ENCODE assay signal across 8 cellular contexts in the genomic region with DNA sequence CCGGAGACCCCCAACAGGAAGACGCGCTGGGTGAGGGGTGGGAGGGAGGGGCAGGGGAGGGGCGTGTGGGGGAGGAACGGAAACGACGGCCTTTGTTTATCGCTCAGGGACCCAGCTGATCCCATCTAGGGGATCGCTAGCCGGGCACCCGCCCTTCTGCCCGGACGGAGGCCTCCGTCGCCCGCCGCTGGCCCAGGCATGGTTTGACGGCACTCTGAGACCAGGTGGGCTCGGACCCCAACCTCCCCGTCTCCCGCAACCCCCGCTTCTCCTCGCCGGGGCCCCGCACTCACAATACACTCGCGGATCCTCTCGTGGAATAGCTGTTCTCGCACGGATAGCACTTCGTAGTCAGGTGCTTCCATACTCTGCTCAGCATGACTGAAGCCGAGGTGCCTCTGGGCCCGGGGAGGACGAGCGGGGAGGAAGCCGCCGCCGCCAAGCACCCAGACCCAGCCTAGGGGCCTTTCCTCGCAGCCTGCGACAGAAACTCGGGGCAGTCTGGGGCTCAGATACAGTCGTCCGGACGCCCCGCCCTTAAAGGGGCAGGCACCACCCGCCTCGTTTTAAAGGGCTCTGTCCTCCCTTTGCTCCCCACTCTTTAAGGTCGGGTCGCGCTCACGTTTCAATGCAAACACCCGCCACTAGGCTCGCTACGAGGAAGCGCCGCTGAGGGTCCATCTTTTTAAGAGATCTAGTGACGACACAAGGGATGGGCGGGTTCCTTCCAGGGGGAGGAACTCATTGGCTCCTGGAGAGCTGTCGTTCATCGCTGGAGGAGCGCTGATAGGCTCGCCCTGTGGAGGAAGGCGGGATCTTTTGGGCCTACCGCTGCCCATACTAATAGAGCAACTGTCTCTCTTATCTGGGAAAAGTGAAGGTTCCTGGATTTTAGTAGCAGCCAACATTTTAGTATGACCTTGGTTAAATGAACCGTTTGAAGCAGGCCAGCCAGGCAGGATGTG. TPM values are rescaled to one million over a fixed set of nuclear protein-coding genes. Genes with fewer than 3 reads are reported as not detected.
DNase-seq lines count a peak whose midpoint lies in the region; ATAC-seq, FAIRE-seq and TF ChIP-seq lines count a peak whose summit lies in the region.

A gene with protein sequence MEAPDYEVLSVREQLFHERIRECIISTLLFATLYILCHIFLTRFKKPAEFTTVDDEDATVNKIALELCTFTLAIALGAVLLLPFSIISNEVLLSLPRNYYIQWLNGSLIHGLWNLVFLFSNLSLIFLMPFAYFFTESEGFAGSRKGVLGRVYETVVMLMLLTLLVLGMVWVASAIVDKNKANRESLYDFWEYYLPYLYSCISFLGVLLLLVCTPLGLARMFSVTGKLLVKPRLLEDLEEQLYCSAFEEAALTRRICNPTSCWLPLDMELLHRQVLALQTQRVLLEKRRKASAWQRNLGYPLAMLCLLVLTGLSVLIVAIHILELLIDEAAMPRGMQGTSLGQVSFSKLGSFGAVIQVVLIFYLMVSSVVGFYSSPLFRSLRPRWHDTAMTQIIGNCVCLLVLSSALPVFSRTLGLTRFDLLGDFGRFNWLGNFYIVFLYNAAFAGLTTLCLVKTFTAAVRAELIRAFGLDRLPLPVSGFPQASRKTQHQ (minus strand): TSS at position 657 of the 965 bp plus-strand sequence. CDS start 292 bp downstream, at position 365.

- H3K4me1 Mint-ChIP-seq in natural killer cell = peaks cover 28 to 44% of the 10 kb centered on the region in 2 donors

- H3K79me2 ChIP-seq in Loucy (ENCODE audit: insufficient read depth, low read length) = peaks cover 37% of the 10 kb centered on the region

- no peaks in the 10 kb centered on the region for H3K9me3 Mint-ChIP-seq in natural killer cell

- H2AFZ ChIP-seq in Loucy (ENCODE audit: low read length) = peak within 1 kb of the TSS; percentile 90

- peaks cover 12% of the 10 kb centered on the region for H4K20me1 ChIP-seq in Loucy (ENCODE audit: insufficient read depth, low read length, poor library complexity, severe bottlenecking)

- no peaks in the 10 kb centered on the region for H3K27me3 Mint-ChIP-seq in natural killer cell (ENCODE audit: low read depth in 2 of 2)

- H3K27ac Mint-ChIP-seq in natural killer cell = peak within 1 kb of the TSS; percentile 98

- FAIRE-seq in H54 (lab: Jason Lieb, UNC) = peak; percentile 94

- DNase-seq in H54 (ENCODE audit: insufficient read length, low spot score) = peak; percentile 95
- peak; percentile 91 for DNase-seq in activated T-helper 9 cell treated with anti-CD3 and anti-CD28 coated beads, Interleukin-2, amount 50 U/mL, for 16 hours (ENCODE audit: low read depth)
- peak; percentile 98 for DNase-seq in fibroblast of mammary gland (ENCODE audit: low read depth)
- DNase-seq in natural killer cell = peak; percentile 94
- DNase-seq in stimulated activated naive CD4-positive, alpha-beta T cell treated with Interleukin-2 at 50 U/mL for 16 hours (lab: John Stamatoyannopoulos, UW) = peak; percentile 95

- peak; percentile 91 to 98 (median 91) for ATAC-seq in natural killer cell

- intact Hi-C loops in natural killer cell (cut with micrococcal nuclease) = loop anchor here (1.0 to 5.0 kb wide), 3 partner anchors 20 to 48 kb away; a partner anchor contains a TSS

- H3K9me2 ChIP-seq in Loucy (replicated peaks; ENCODE audit: low read depth, low read length) = no peaks in the 10 kb centered on the region

- TF ChIP-seq POLR2A in H54 (IDR thresholded peaks at IDR 0.05; ENCODE audit: low read depth, low read length) = peak; percentile 54
- peak; percentile 83 for TF ChIP-seq POLR2A in Raji (IDR thresholded peaks at IDR 0.05; ENCODE audit: insufficient read depth, low read depth, low read length)

- H3K4me1 ChIP-seq in ES-I3 (ENCODE audit: insufficient read depth, low read length) (0 out of 2 replicates have a peak, but pooled peaks cover 3% of the 10 kb centered on the region), Loucy (ENCODE audit: insufficient read depth, low read length, poor library complexity, severe bottlenecking) (peaks cover 29% of the 10 kb centered on the region)

- H3K4me3 ChIP-seq in Loucy (ENCODE audit: low read length, poor library complexity, severe bottlenecking) (peak within 1 kb of the TSS; percentile 100), fibroblast of mammary gland (ENCODE audit: control insufficient read depth, low read depth, low read length) (peak within 1 kb of the TSS; percentile 82)

- H3K9me3 ChIP-seq in ES-I3 (ENCODE audit: control insufficient read depth, insufficient read depth, low read length) (no peaks in the 10 kb centered on the region), Loucy (ENCODE audit: insufficient read depth, low read depth, low read length) (no peaks in the 10 kb centered on the region)

- H3K36me3 Mint-ChIP-seq in natural killer cell = no peaks in the 10 kb centered on the region

- no peaks in the 10 kb centered on the region for H3K27me3 ChIP-seq in Loucy (ENCODE audit: insufficient read depth, low read length, poor library complexity, severe bottlenecking)

- H3F3A ChIP-seq in Loucy (ENCODE audit: low read depth) = no peaks in the 10 kb centered on the region

- peak within 1 kb of the TSS; percentile 95 for H3K9ac ChIP-seq in ES-I3 (ENCODE audit: low read depth, low read length)
- H3K9ac ChIP-seq in Loucy (ENCODE audit: low read depth, low read length, poor library complexity, severe bottlenecking) = peak within 1 kb of the TSS; percentile 95

- peak within 1 kb of the TSS; percentile 85 for H3K4me2 ChIP-seq in Loucy (ENCODE audit: low read depth, low read length, poor library complexity, severe bottlenecking)

- 0 out of 2 replicates have a peak, but pooled peaks cover 3% of the 10 kb centered on the region for H3K36me3 ChIP-seq in ES-I3 (ENCODE audit: insufficient read depth, low read length)
- H3K36me3 ChIP-seq in Loucy (ENCODE audit: insufficient read depth, low read length) = no peaks in the 10 kb centered on the region

- peak; percentile 49 for TF ChIP-seq CTCF in Loucy (conservative IDR thresholded peaks at IDR 0.05; ENCODE audit: low read length)
- TF ChIP-seq CTCF in fibroblast of mammary gland (conservative IDR thresholded peaks at IDR 0.05; ENCODE audit: control insufficient read depth, insufficient read depth, low read depth, low read length) = peak; percentile 44
- peak; percentile 44 for TF ChIP-seq CTCF in natural killer cell (IDR thresholded peaks at IDR 0.05)

- H3K4me3 Mint-ChIP-seq in natural killer cell = peak within 1 kb of the TSS; percentile 100

RNA-seq across cellular contexts. Expression of the gene that starts here (rescaled TPM):
- total RNA-seq in natural killer cell = 100 to 1,000 TPM; 262 to 294 (median 271) TPM

Comparison
In these comparisons a context has a peak if more than half of its experiments do, and no peak if none do; other contexts are left out.
1. Peak in every context shown above with its lines: DNase-seq, ATAC-seq and H3K4me3 ChIP-seq.